Comparison of ENCODE assay signal across 11 cellular contexts in genomic region chr1:21706151-21706835, GRCh38. TPM values are rescaled to one million over a fixed set of nuclear protein-coding genes. Genes with fewer than 3 reads are reported as not detected.
DNase-seq lines count a peak whose midpoint lies in the region; ATAC-seq and TF ChIP-seq lines count a peak whose summit lies in the region.
"Had no signal": no experiment of that assay in that cellular context is flagged by ENCODE, and none has a peak within 500 bp of the region (broad histone marks: within the 10 kb centered on the region; RNA-seq: fewer than 3 reads in every experiment).

No MANE protein-coding gene starts in this region.

- CTCF ChIA-PET in mammary epithelial cell (lab: Charles Lee; ENCODE audit: low non-redundant PET): interaction anchor here (0.6 kb wide), 1 partner anchor 1279 kb away, joined by 8 read pairs; no protein-coding TSS in a partner anchor
- CTCF ChIA-PET in GM10248 (lab: Yijun Ruan, JAX): interaction anchor here (1.5 kb wide), 2 partner anchors 22 to 42 kb away, joined by 3 read pairs; no protein-coding TSS in a partner anchor

- H3K27ac ChIP-seq in Karpas-422 (ENCODE audit: low read length) (peak overlapping the region; percentile 26), mammary epithelial cell (ENCODE audit: insufficient read depth, low read depth, low read length) (no peak overlapping the region), Peyer's patch (no peak overlapping the region)
- H3K27ac ChIP-seq: WERI-Rb-1 had no signal

- H3K9me3 ChIP-seq in Karpas-422 (ENCODE audit: low read length) (no peaks in the 10 kb centered on the region), mammary epithelial cell (replicated peaks; ENCODE audit: insufficient read depth, low read length) (no peaks in the 10 kb centered on the region), Peyer's patch (no peaks in the 10 kb centered on the region)

- H4K20me1 ChIP-seq in Karpas-422 (ENCODE audit: insufficient read depth, low read depth, low read length) (no peaks in the 10 kb centered on the region), mammary epithelial cell (ENCODE audit: insufficient read depth, low read length) (no peaks in the 10 kb centered on the region)

- in situ Hi-C loops in mammary epithelial cell (cut with MboI; ENCODE audit: low sequenced_read_pairs in 2 of 2): loop anchor here in 1 of 2 donors (25.0 kb wide), 1 partner anchor 256 kb away; no protein-coding TSS in a partner anchor

- H3K4me3 ChIP-seq in Karpas-422 (ENCODE audit: low read length) (no peak overlapping the region), mammary epithelial cell (replicated peaks in 1 of 3; ENCODE audit: insufficient read depth in 1 of 3, low read depth in 2 of 3, low read length in 3 of 3) (no peak overlapping the region), Peyer's patch (no peak overlapping the region)

- H3K79me2 ChIP-seq in Karpas-422 (ENCODE audit: low read length) (peaks cover 10% of the 10 kb centered on the region; the same call in 1 of the 2 replicates), mammary epithelial cell (ENCODE audit: insufficient read depth, low read length) (peaks cover 2% of the 10 kb centered on the region)

- dilution Hi-C loops in mammary epithelial cell (cut with HindIII; ENCODE audit: low sequenced_read_pairs): no loop called here

- TF ChIP-seq CTCF in mammary epithelial cell (conservative IDR thresholded peaks at IDR 0.05 in 1 of 2, IDR thresholded peaks at IDR 0.05 in 1 of 2; ENCODE audit: extremely low read depth in 1 of 2, insufficient read depth in 1 of 2, low read depth in 1 of 2, low read length in 2 of 2) (no peak), Peyer's patch (IDR thresholded peaks at IDR 0.05) (no peak), GM10248 (IDR thresholded peaks at IDR 0.05; ENCODE audit: control extremely low read depth, extremely low read depth, low read depth, missing control alignments) (no peak)

- peak overlapping the region; percentile 26 for H3K4me2 ChIP-seq in Karpas-422 (ENCODE audit: low read depth, low read length, poor library complexity, severe bottlenecking)
- no peak overlapping the region for H3K4me2 ChIP-seq in mammary epithelial cell (ENCODE audit: insufficient read depth, low read depth, low read length)

- no peak overlapping the region for H2AFZ ChIP-seq in Karpas-422 (ENCODE audit: low read length)
- H2AFZ ChIP-seq in mammary epithelial cell (ENCODE audit: low read depth, low read length): no peak overlapping the region

- POLR2A ChIA-PET in GM10248 (lab: Yijun Ruan, JAX): no interaction called here

- ATAC-seq in HG03460 (IDR thresholded peaks at IDR 0.05; ENCODE audit: unreplicated experiment): no peak

- H3K9ac ChIP-seq in Karpas-422 (ENCODE audit: low read length): no peak overlapping the region
- H3K9ac ChIP-seq in mammary epithelial cell (ENCODE audit: insufficient read depth, low read length): no peak overlapping the region

- intact Hi-C loops in mammary epithelial cell (cut with micrococcal nuclease): no loop called here

- peak; percentile 45 to 49 for DNase-seq in AML-193 (lab: John Stamatoyannopoulos, UW)
- peak; percentile 81 for DNase-seq in Karpas-422
- DNase-seq in mammary epithelial cell: no peak
- DNase-seq in islet precursor cell: peak; percentile 69
- no peak for DNase-seq in Peyer's patch
- no peak for DNase-seq in GM10248 (ENCODE audit: extremely low spot score)
- DNase-seq in GDM1 (lab: John Stamatoyannopoulos, UW): no peak
- DNase-seq: GOT3, NCI-H1092, WERI-Rb-1 had no signal

- no peak for TF ChIP-seq POLR2A in Peyer's patch (IDR thresholded peaks at IDR 0.05)

- H3K36me3 ChIP-seq in Karpas-422 (ENCODE audit: insufficient read depth, low read length) (peaks cover 10% of the 10 kb centered on the region), mammary epithelial cell (ENCODE audit: insufficient read depth, low read length) (peaks cover 31% of the 10 kb centered on the region), Peyer's patch (peaks cover 0 to 56% (median 0%) of the 10 kb centered on the region in 3 donors)

- no peaks in the 10 kb centered on the region for H3K27me3 ChIP-seq in Karpas-422 (ENCODE audit: low read length)
- H3K27me3 ChIP-seq in mammary epithelial cell (ENCODE audit: insufficient read depth, low read length): no peaks in the 10 kb centered on the region
- no peaks in the 10 kb centered on the region for H3K27me3 ChIP-seq in Peyer's patch

- WGBS in mammary epithelial cell (ENCODE audit: low coverage, missing lambda C conversion rate): 71% methylated on average over 8 of the region's 8 CpGs

- BruUV-seq in mammary epithelial cell (replicated peaks; lab: Mats Ljungman, UMichigan): TSS peak; percentile 20

- no peaks in the 10 kb centered on the region for H3K9me2 ChIP-seq in Karpas-422 (replicated peaks; ENCODE audit: insufficient read depth, low read length)

- H3K4me1 ChIP-seq in Karpas-422 (ENCODE audit: low read length) (peaks cover 19% of the 10 kb centered on the region), mammary epithelial cell (ENCODE audit: insufficient read depth, low read length) (no peaks in the 10 kb centered on the region), Peyer's patch (no peaks in the 10 kb centered on the region)

RNA-seq across cellular contexts. Expression of gene RAP1GAP, which starts 37.1 kb away (rescaled TPM):
- not detected in 2 replicates for total RNA-seq in Karpas-422 (2014; rRNA removed; shearing (Covaris generic); ENCODE audit: low replicate concordance)
- under 1 TPM; 0.17 to 0.54 TPM for total RNA-seq in mammary epithelial cell
- 0.31 TPM for polyA plus RNA-seq in mammary epithelial cell
- 0.52 TPM for polyA minus RNA-seq in mammary epithelial cell
- total RNA-seq in Peyer's patch: 10 to 100 TPM; 32.2 to 65.3 (median 57.0) TPM

Comparison
In these comparisons a context has a peak if more than half of its experiments do, and no peak if none do; other contexts are left out.
1. DNase-seq: peak in AML-193 (2 of 2), Karpas-422 (single experiment) and islet precursor cell (single experiment); none in mammary epithelial cell (single experiment), Peyer's patch (0 of 3), GM10248 (single experiment) and GDM1 (single experiment).
2. RNA of gene RAP1GAP, which starts 37.1 kb away (total RNA-seq): 32.2 to 65.3 TPM in Peyer's patch; 0.17 to 0.54 TPM in mammary epithelial cell and not detected in Karpas-422; every median in the first group is over 10 times any median in the second.